Comparison of ENCODE assay signal across 10 cellular contexts in the genomic region with DNA sequence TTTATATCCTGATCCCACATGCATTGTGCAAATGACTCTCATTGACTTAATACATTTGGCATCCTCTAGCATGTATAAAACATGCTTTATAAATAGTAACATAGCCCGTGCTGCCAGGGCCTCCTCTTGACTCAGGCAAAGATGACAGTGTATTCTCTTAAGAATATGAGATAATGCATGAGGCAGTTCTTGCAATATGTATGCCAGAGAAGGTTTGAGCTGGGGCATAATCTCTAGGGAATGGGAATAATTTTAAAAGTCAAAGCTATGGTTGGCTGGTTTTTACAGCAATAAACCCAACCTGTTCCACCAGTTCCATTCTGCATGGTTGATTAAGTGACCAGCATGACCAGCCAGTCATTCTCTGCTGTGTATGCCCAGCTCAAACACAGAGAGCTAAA.
DNase-seq lines count a peak whose midpoint lies in the region; ATAC-seq and TF ChIP-seq lines count a peak whose summit lies in the region.
"Had no signal": no experiment of that assay in that cellular context is flagged by ENCODE, and none has a peak within 500 bp of the region (broad histone marks: within the 10 kb centered on the region; RNA-seq: fewer than 3 reads in every experiment).

No MANE protein-coding gene starts in this region.

- in situ Hi-C loops in ACHN (cut with HindIII; ENCODE audit: low pct_ligation_motif_present, low pct_unique_long_range_greater_than_20kb, low sequenced_read_pairs), result no loop called here
- in situ Hi-C loops in transverse colon (cut with MboI; ENCODE audit: low pct_ligation_motif_present in 1 of 4, low pct_unique_long_range_greater_than_20kb in 1 of 4, low sequenced_read_pairs in 3 of 4), result no loop called here

- TF ChIP-seq POLR2A in transverse colon (IDR thresholded peaks at IDR 0.05), result no peak

- no peaks in the 10 kb centered on the region for H3K36me3 ChIP-seq in transverse colon
- H3K36me3 ChIP-seq: SJSA1 had no signal

- WGBS in right cardiac atrium, result 0% methylated on average over 1 of the region's 1 CpG
- 0% methylated on average over 1 of the region's 1 CpG; no CpG with 5 or more reads in 1 of the 2 donors for WGBS in transverse colon (ENCODE audit: low coverage in 1 of 2), 2 donors

- intact Hi-C loops in right cardiac atrium (cut with DNase I), result no loop called here
- intact Hi-C loops in transverse colon (cut with DNase I; ENCODE audit: low total_unique reads), result no loop called here

- no peaks in the 10 kb centered on the region for H3K9me3 ChIP-seq in right cardiac atrium (ENCODE audit: control insufficient read depth, low read length)
- H3K9me3 ChIP-seq in transverse colon, result no peaks in the 10 kb centered on the region
- H3K9me3 ChIP-seq: SJSA1 had no signal

- H3K4me1 ChIP-seq in right cardiac atrium (ENCODE audit: control insufficient read depth, insufficient read depth, low read length) (peaks cover 3% of the 10 kb centered on the region), transverse colon (peaks cover 0 to 9% (median 5%) of the 10 kb centered on the region in 4 donors)

- H3K27ac ChIP-seq in right cardiac atrium (ENCODE audit: low read length) (peak overlapping the region; percentile 67), transverse colon (peak overlapping the region in 1 of 4 donors; percentile 24)
- H3K27ac ChIP-seq: KMS-11, SJSA1 had no signal

- no peak for TF ChIP-seq EP300 in transverse colon (IDR thresholded peaks at IDR 0.05; ENCODE audit: low read depth)

- ATAC-seq in SK-N-SH treated with all-trans-retinoic acid at 6 μM for 48 hours (peak; percentile 76), right cardiac atrium (peak in 1 of 2 donors; percentile 68), GM21717 (IDR thresholded peaks at IDR 0.05; ENCODE audit: unreplicated experiment) (no peak), HG02981 (IDR thresholded peaks at IDR 0.05; ENCODE audit: unreplicated experiment) (no peak)

- peak; percentile 21 for DNase-seq in ACHN
- DNase-seq in HS-5 (ENCODE audit: low read depth), result peak; percentile 72
- peak in 1 of 3 donors; percentile 33 for DNase-seq in right cardiac atrium
- DNase-seq in activated naive CD4-positive, alpha-beta T cell treated with Interleukin-2 at 50 U/mL for 16 hours, result no peak
- DNase-seq in transverse colon, result no peak

- no peak for TF ChIP-seq CTCF in transverse colon (IDR thresholded peaks at IDR 0.05)

- no peak overlapping the region for H3K4me3 ChIP-seq in right cardiac atrium (ENCODE audit: low read length)
- no peak overlapping the region for H3K4me3 ChIP-seq in transverse colon
- H3K4me3 ChIP-seq: SJSA1 had no signal

- H3K27me3 ChIP-seq in right cardiac atrium (ENCODE audit: control insufficient read depth, insufficient read depth) (no peaks in the 10 kb centered on the region), transverse colon (no peaks in the 10 kb centered on the region)
- H3K27me3 ChIP-seq: SJSA1 had no signal

TF ChIP-seq in SK-N-SH treated with all-trans-retinoic acid at 6 μM for 48 hours, 23 proteins besides CTCF, POLR2A, EP300 and RAD21:
- TF ChIP-seq CSDC2 (CRISPR knock-in tag; IDR thresholded peaks at IDR 0.05) (no peak), ZNF565 (CRISPR knock-in tag; conservative IDR thresholded peaks at IDR 0.05; ENCODE audit: low read depth) (no peak)
- TF ChIP-seq, protein P1, sequence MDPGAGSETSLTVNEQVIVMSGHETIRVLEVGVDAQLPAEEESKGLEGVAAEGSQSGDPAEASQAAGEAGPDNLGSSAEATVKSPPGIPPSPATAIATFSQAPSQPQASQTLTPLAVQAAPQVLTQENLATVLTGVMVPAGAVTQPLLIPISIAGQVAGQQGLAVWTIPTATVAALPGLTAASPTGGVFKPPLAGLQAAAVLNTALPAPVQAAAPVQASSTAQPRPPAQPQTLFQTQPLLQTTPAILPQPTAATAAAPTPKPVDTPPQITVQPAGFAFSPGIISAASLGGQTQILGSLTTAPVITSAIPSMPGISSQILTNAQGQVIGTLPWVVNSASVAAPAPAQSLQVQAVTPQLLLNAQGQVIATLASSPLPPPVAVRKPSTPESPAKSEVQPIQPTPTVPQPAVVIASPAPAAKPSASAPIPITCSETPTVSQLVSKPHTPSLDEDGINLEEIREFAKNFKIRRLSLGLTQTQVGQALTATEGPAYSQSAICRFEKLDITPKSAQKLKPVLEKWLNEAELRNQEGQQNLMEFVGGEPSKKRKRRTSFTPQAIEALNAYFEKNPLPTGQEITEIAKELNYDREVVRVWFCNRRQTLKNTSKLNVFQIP (CRISPR knock-in tag; IDR thresholded peaks at IDR 0.05; ENCODE audit: borderline replicate concordance, low read depth), result no peak
- TF ChIP-seq, protein P2, sequence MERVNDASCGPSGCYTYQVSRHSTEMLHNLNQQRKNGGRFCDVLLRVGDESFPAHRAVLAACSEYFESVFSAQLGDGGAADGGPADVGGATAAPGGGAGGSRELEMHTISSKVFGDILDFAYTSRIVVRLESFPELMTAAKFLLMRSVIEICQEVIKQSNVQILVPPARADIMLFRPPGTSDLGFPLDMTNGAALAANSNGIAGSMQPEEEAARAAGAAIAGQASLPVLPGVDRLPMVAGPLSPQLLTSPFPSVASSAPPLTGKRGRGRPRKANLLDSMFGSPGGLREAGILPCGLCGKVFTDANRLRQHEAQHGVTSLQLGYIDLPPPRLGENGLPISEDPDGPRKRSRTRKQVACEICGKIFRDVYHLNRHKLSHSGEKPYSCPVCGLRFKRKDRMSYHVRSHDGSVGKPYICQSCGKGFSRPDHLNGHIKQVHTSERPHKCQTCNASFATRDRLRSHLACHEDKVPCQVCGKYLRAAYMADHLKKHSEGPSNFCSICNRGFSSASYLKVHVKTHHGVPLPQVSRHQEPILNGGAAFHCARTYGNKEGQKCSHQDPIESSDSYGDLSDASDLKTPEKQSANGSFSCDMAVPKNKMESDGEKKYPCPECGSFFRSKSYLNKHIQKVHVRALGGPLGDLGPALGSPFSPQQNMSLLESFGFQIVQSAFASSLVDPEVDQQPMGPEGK (CRISPR knock-in tag; IDR thresholded peaks at IDR 0.05; ENCODE audit: borderline replicate concordance), result no peak

Comparison
In these comparisons a context has a peak if more than half of its experiments do, and no peak if none do; other contexts are left out.
1. DNase-seq: peak in ACHN (single experiment) and HS-5 (single experiment); none in activated naive CD4-positive, alpha-beta T cell treated with Interleukin-2 at 50 U/mL for 16 hours (single experiment) and transverse colon (single experiment).